Comparison of ENCODE assay signal across 8 cellular contexts in genomic region chr7:42931834-42932651, GRCh38. TPM values are rescaled to one million over a fixed set of nuclear protein-coding genes. Genes with fewer than 3 reads are reported as not detected.
A peak's percentile ranks its signal among the peaks of the same experiment; 100 is the strongest.
DNase-seq lines count a peak whose midpoint lies in the region; ATAC-seq and TF ChIP-seq lines count a peak whose summit lies in the region.

TSS of gene MRPL32 (plus strand) at chr7:42932376. CDS start at chr7:42932387, 11 bp downstream.
TSS of gene PSMA2 (minus strand) at chr7:42932174. CDS start at chr7:42932158, 16 bp downstream.

- H3K9me3 ChIP-seq in WERI-Rb-1 (ENCODE audit: severe bottlenecking) (no peaks in the 10 kb centered on the region), mammary epithelial cell (replicated peaks; ENCODE audit: insufficient read depth, low read length) (no peaks in the 10 kb centered on the region), iPS-20b (ENCODE audit: insufficient read depth, low read depth, low read length) (no peaks in the 10 kb centered on the region)

- peak within 1 kb of the TSS; percentile 96 for H2AFZ ChIP-seq in mammary epithelial cell (ENCODE audit: low read depth, low read length)

- intact Hi-C loops in mammary epithelial cell (cut with micrococcal nuclease): loop anchor here (2.0 kb wide), 3 partner anchors 19 to 991 kb away; partner anchors contain the start of gene C7orf25

- peak within 1 kb of the TSS; percentile 95 for H3K9ac ChIP-seq in mammary epithelial cell (ENCODE audit: insufficient read depth, low read length)
- H3K9ac ChIP-seq in iPS-20b (ENCODE audit: low read depth, low read length): peak within 1 kb of the TSS; percentile 98

- H3K36me3 ChIP-seq in WERI-Rb-1 (peaks cover 26% of the 10 kb centered on the region), mammary epithelial cell (ENCODE audit: insufficient read depth, low read length) (peaks cover 15% of the 10 kb centered on the region), iPS-20b (ENCODE audit: insufficient read depth, low read depth, low read length) (peaks cover 47% of the 10 kb centered on the region)

- peak; percentile 100 for DNase-seq in ACHN
- peak; percentile 96 for DNase-seq in NCI-H2227 (lab: John Stamatoyannopoulos, UW; ENCODE audit: unreplicated experiment)
- peak; percentile 96 for DNase-seq in WERI-Rb-1
- DNase-seq in mammary epithelial cell: peak; percentile 97

- no TSS peak for BruUV-seq in mammary epithelial cell (replicated peaks; lab: Mats Ljungman, UMichigan)

- H3K27me3 ChIP-seq in WERI-Rb-1 (ENCODE audit: insufficient read depth, low read depth, severe bottlenecking): no peaks in the 10 kb centered on the region
- no peaks in the 10 kb centered on the region for H3K27me3 ChIP-seq in mammary epithelial cell (ENCODE audit: insufficient read depth, low read length)
- H3K27me3 ChIP-seq in iPS-20b (ENCODE audit: insufficient read depth, low read length): no peaks in the 10 kb centered on the region

- peak within 1 kb of the TSS; percentile 78 for H3K4me2 ChIP-seq in mammary epithelial cell (ENCODE audit: insufficient read depth, low read depth, low read length)

- in situ Hi-C loops in ACHN (cut with HindIII; ENCODE audit: low pct_ligation_motif_present, low pct_unique_long_range_greater_than_20kb, low sequenced_read_pairs) (no loop called here), mammary epithelial cell (cut with MboI; ENCODE audit: low sequenced_read_pairs in 2 of 2) (loop anchor here in 1 of 2 donors (10.0 to 25.0 kb wide), 2 partner anchors 333 to 530 kb away; no protein-coding TSS in a partner anchor)

- peak within 1 kb of the TSS; percentile 96 for H3K4me3 ChIP-seq in WERI-Rb-1 (ENCODE audit: low read depth, low read length)
- peak within 1 kb of the TSS; percentile 78 to 92 (median 88) for H3K4me3 ChIP-seq in mammary epithelial cell (replicated peaks in 1 of 3; ENCODE audit: insufficient read depth in 1 of 3, low read depth in 2 of 3, low read length in 3 of 3)
- peak within 1 kb of the TSS; percentile 97 for H3K4me3 ChIP-seq in iPS-20b (ENCODE audit: low read length)
- H3K4me3 ChIP-seq in skin epidermis: peak within 1 kb of the TSS; percentile 56 to 90 (median 73)

- no peak for TF ChIP-seq CTCF in WERI-Rb-1 (IDR thresholded peaks at IDR 0.05; ENCODE audit: low read depth, low read length)
- no peak for TF ChIP-seq CTCF in mammary epithelial cell (conservative IDR thresholded peaks at IDR 0.05 in 1 of 2, IDR thresholded peaks at IDR 0.05 in 1 of 2; ENCODE audit: extremely low read depth in 1 of 2, insufficient read depth in 1 of 2, low read depth in 1 of 2, low read length in 2 of 2)

- dilution Hi-C loops in mammary epithelial cell (cut with HindIII; ENCODE audit: low sequenced_read_pairs): no loop called here

- CTCF ChIA-PET in mammary epithelial cell (lab: Charles Lee; ENCODE audit: low non-redundant PET): no interaction called here

- H3K27ac ChIP-seq in WERI-Rb-1: peak within 1 kb of the TSS; percentile 84
- H3K27ac ChIP-seq in mammary epithelial cell (ENCODE audit: insufficient read depth, low read depth, low read length): peak within 1 kb of the TSS; percentile 91
- H3K27ac ChIP-seq in iPS-20b (ENCODE audit: low read length): peak within 1 kb of the TSS; percentile 90
- H3K27ac ChIP-seq in skin epidermis: peak within 1 kb of the TSS; percentile 60 to 93 (median 86)

- peak; percentile 99 for ATAC-seq in GM18873 (IDR thresholded peaks at IDR 0.05; ENCODE audit: low FRiP score, unreplicated experiment)
- ATAC-seq in HG03139 (IDR thresholded peaks at IDR 0.05; ENCODE audit: unreplicated experiment): peak; percentile 99

- 0% methylated on average over 26 of the region's 56 CpGs for WGBS in mammary epithelial cell (ENCODE audit: low coverage, missing lambda C conversion rate)

- peaks cover 92% of the 10 kb centered on the region for H3K79me2 ChIP-seq in mammary epithelial cell (ENCODE audit: insufficient read depth, low read length)

- no peaks in the 10 kb centered on the region for H4K20me1 ChIP-seq in mammary epithelial cell (ENCODE audit: insufficient read depth, low read length)

- peaks cover 29% of the 10 kb centered on the region for H3K4me1 ChIP-seq in mammary epithelial cell (ENCODE audit: insufficient read depth, low read length)
- H3K4me1 ChIP-seq in iPS-20b (ENCODE audit: insufficient read depth, low read length): peaks cover 7% of the 10 kb centered on the region; the same call in 1 of the 2 replicates

RNA-seq across cellular contexts. Expression of gene MRPL32, which starts in this region (rescaled TPM):
- 10 to 100 TPM; 29.2 to 77.0 TPM for total RNA-seq in mammary epithelial cell
- polyA plus RNA-seq in mammary epithelial cell: 66.5 TPM
- polyA minus RNA-seq in mammary epithelial cell: 0.93 TPM

RNA-seq across cellular contexts. Expression of gene PSMA2, which starts in this region (rescaled TPM):
- 10 to 100 TPM; 54.0 to 97.0 TPM for total RNA-seq in mammary epithelial cell
- 140 TPM for polyA plus RNA-seq in mammary epithelial cell
- polyA minus RNA-seq in mammary epithelial cell: 10.1 TPM

Comparison
In these comparisons a context has a peak if more than half of its experiments do, and no peak if none do; other contexts are left out.
1. Peak in every context shown above with its lines: DNase-seq, ATAC-seq, H3K4me3 ChIP-seq and H3K27ac ChIP-seq.